Comparison of ENCODE assay signal across 8 cellular contexts in genomic region chr12:49346659-49347306, GRCh38. TPM values are rescaled to one million over a fixed set of nuclear protein-coding genes. Genes with fewer than 3 reads are reported as not detected.
DNase-seq lines count a peak whose midpoint lies in the region; ATAC-seq, FAIRE-seq and TF ChIP-seq lines count a peak whose summit lies in the region.

Gene DNAJC22, plus strand, starts transcription at chr12:49346888. Its CDS starts 1,985 bp downstream, at chr12:49348873.

- no peaks in the 10 kb centered on the region for H3K36me3 Mint-ChIP-seq in memory B cell

- H3K4me1 Mint-ChIP-seq in memory B cell = peaks cover 33% of the 10 kb centered on the region

- H3K4me3 Mint-ChIP-seq in memory B cell = peak within 1 kb of the TSS; percentile 85

- H3K9me3 ChIP-seq in tibial nerve = no peaks in the 10 kb centered on the region

- H3K27ac ChIP-seq in brain microvascular endothelial cell (no peak within 1 kb of the TSS), tibial nerve (no peak within 1 kb of the TSS)

- H3K9me3 Mint-ChIP-seq in memory B cell = no peaks in the 10 kb centered on the region

- WGBS in tibial nerve, 2 donors = 2 to 4% methylated on average over 31 to 39 of the region's 47 CpGs

- in situ Hi-C loops in brain microvascular endothelial cell (cut with HindIII; ENCODE audit: low pct_ligation_motif_present, low sequenced_read_pairs) = no loop called here

- TF ChIP-seq CTCF in brain microvascular endothelial cell (IDR thresholded peaks at IDR 0.05; ENCODE audit: low read depth, low read length, missing control alignments) (peak; percentile 4), tibial nerve (IDR thresholded peaks at IDR 0.05) (no peak)

- H3K27me3 Mint-ChIP-seq in memory B cell = peaks cover 24% of the 10 kb centered on the region

- H3K36me3 ChIP-seq in brain microvascular endothelial cell (replicated peaks) = no peaks in the 10 kb centered on the region
- H3K36me3 ChIP-seq in tibial nerve = no peaks in the 10 kb centered on the region

- H3K4me3 ChIP-seq in brain microvascular endothelial cell (ENCODE audit: low read depth, low read length) (peak within 1 kb of the TSS; percentile 48), tibial nerve (peak within 1 kb of the TSS in 3 of 4 donors; percentile 18 to 45 (median 24))

- no peak for TF ChIP-seq POLR2A in tibial nerve (IDR thresholded peaks at IDR 0.05)

- H3K27me3 ChIP-seq in brain microvascular endothelial cell (replicated peaks) (peaks cover 13% of the 10 kb centered on the region), tibial nerve (peaks cover 10 to 100% of the 10 kb centered on the region in 2 donors)

- ATAC-seq in memory B cell (ENCODE audit: low read depth) = peak; percentile 3

- H3K27ac Mint-ChIP-seq in memory B cell = peak within 1 kb of the TSS; percentile 19

- no peak for TF ChIP-seq EP300 in tibial nerve (IDR thresholded peaks at IDR 0.05)

- H3K4me1 ChIP-seq in tibial nerve = peaks cover 0 to 57% (median 47%) of the 10 kb centered on the region in 4 donors

- FAIRE-seq in GM19239 (lab: Jason Lieb, UNC) = no peak

- DNase-seq in NOMO-1 (lab: John Stamatoyannopoulos, UW; ENCODE audit: unreplicated experiment in 2 of 2) (peak; percentile 43 to 59), NOMO-1 treated with dmso at 0.1 percent for 144 hours (lab: John Stamatoyannopoulos, UW; ENCODE audit: unreplicated experiment) (no peak), NCI-H526 treated with DMSO at 0.1 percent for 48 hours (lab: John Stamatoyannopoulos, UW) (peak; percentile 44), brain microvascular endothelial cell (no peak), memory B cell (ENCODE audit: low spot score in 2 of 2) (peak in 1 of 2 donors; percentile 53), tibial nerve (ENCODE audit: low spot score in 2 of 2) (no peak), GM19239 (ENCODE audit: insufficient read length, low spot score) (no peak), cerebellar nuclear complex (lab: John Stamatoyannopoulos, UW) (no peak)

RNA-seq across cellular contexts. Expression of gene DNAJC22, which starts in this region (rescaled TPM):
- not detected for total RNA-seq in tibial nerve

Comparison
In these comparisons a context has a peak if more than half of its experiments do, and no peak if none do; other contexts are left out.
1. DNase-seq: peak in NOMO-1 (2 of 2) and NCI-H526 treated with DMSO at 0.1 percent for 48 hours (single experiment); none in NOMO-1 treated with dmso at 0.1 percent for 144 hours (single experiment), brain microvascular endothelial cell (single experiment), tibial nerve (0 of 2), GM19239 (single experiment) and cerebellar nuclear complex (0 of 2).